In the genomic region with DNA sequence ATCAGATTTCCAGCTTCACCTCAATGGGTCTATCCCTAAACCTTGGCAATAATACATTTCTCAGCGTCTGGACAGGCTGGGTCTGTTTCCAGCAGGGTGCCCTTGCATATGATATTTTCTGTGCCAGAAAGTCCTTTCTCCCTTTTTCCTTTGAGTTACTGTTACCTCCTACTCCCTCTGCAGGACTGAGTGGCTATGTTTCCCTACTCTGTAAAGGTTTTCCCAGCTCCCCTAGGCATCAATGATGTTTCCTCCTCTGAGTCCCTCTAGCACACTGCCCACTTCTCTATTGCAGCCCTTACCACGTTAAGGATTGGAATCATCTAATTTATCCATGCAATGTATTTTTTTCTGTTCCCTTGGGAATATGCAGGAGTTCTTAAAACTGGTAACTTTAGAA, we compare ENCODE assay signal across 17 cellular contexts.
A peak's percentile ranks its signal among the peaks of the same experiment; 100 is the strongest.
DNase-seq lines count a peak whose midpoint lies in the region; ATAC-seq, FAIRE-seq and TF ChIP-seq lines count a peak whose summit lies in the region.
"Had no signal": no experiment of that assay in that cellular context is flagged by ENCODE, and none has a peak within 500 bp of the region (broad histone marks: within the 10 kb centered on the region; RNA-seq: fewer than 3 reads in every experiment).

No MANE protein-coding gene starts in this region.

- DNase-seq in A549 (ENCODE audit: low read depth in 1 of 2, low spot score in 1 of 2) (no peak), BE2C (no peak), WTC11 (ENCODE audit: low spot score) (no peak), foreskin fibroblast (no peak)
- no peak for DNase-seq in activated CD4-positive, alpha-beta T cell treated with anti-CD3 and anti-CD28 coated beads for 36 hours
- DNase-seq: activated CD4-positive, alpha-beta memory T cell treated with anti-CD3 and anti-CD28 coated beads, Interleukin-2, amount 10 ng/mL, durations not matched to agents 7 days and 5 days; activated T-cell treated with anti-CD3 and anti-CD28 coated beads, Interleukin-2, amount 50 U/mL, for 48 hours; DMS153; effector memory CD8-positive, alpha-beta T cell; NCI-H526 treated with DMSO at 0.1 percent for 48 hours; stimulated activated CD4-positive, alpha-beta T cell treated with anti-CD3 and anti-CD28 coated beads, Interleukin-4, amount 100 ng/mL, for 24 hours had no signal

- H3K27me3 ChIP-seq in BE2C = no peaks in the 10 kb centered on the region

- H3K27me3 Mint-ChIP-seq in WTC11 (ENCODE audit: low read depth) = no peaks in the 10 kb centered on the region
- H3K27me3 Mint-ChIP-seq in activated CD4-positive, alpha-beta T cell treated with anti-CD3 and anti-CD28 coated beads for 36 hours = no peaks in the 10 kb centered on the region

- H3K27ac Mint-ChIP-seq in WTC11 = no peak overlapping the region
- no peak overlapping the region for H3K27ac Mint-ChIP-seq in activated CD4-positive, alpha-beta T cell treated with anti-CD3 and anti-CD28 coated beads for 36 hours
- H3K27ac Mint-ChIP-seq: activated CD4-positive, alpha-beta memory T cell treated with anti-CD3 and anti-CD28 coated beads, Interleukin-2, amount 10 ng/mL, durations not matched to agents 7 days and 5 days; activated naive CD4-positive, alpha-beta T cell treated with anti-CD3 and anti-CD28 coated beads, Interleukin-2, amount 50 U/mL, for 72 hours; effector memory CD8-positive, alpha-beta T cell had no signal

- TF ChIP-seq CTCF in A549 (IDR thresholded peaks at IDR 0.05) = no peak
- 0 out of 2 replicates have a peak, but pooled peaks have one; percentile 6 for TF ChIP-seq CTCF in BE2C (IDR thresholded peaks at IDR 0.05; ENCODE audit: low read depth, low read length)
- no peak for TF ChIP-seq CTCF in WTC11 (IDR thresholded peaks at IDR 0.05)
- peak; percentile 16 for TF ChIP-seq CTCF in foreskin fibroblast (IDR thresholded peaks at IDR 0.05; ENCODE audit: low read depth, low read length)

- intact Hi-C loops in activated CD4-positive, alpha-beta T cell treated with anti-CD3 and anti-CD28 coated beads for 36 hours (cut with DNase I, micrococcal nuclease) = no loop called here

- H3K4me2 ChIP-seq in A549 = no peak overlapping the region

- WGBS in A549 (ENCODE audit: missing lambda C conversion rate) = 21% methylated on average over 2 of the region's 2 CpGs

- no peaks in the 10 kb centered on the region for H3K4me1 Mint-ChIP-seq in WTC11
- H3K4me1 Mint-ChIP-seq in activated CD4-positive, alpha-beta T cell treated with anti-CD3 and anti-CD28 coated beads for 36 hours = no peaks in the 10 kb centered on the region
- H3K4me1 Mint-ChIP-seq: activated CD4-positive, alpha-beta memory T cell treated with anti-CD3 and anti-CD28 coated beads, Interleukin-2, amount 10 ng/mL, durations not matched to agents 7 days and 5 days had no signal

- no peak for FAIRE-seq in A549 (lab: Jason Lieb, UNC)

- no peak overlapping the region for H3K27ac ChIP-seq in A549
- H3K27ac ChIP-seq: parathyroid adenoma, skin epidermis had no signal

- H3K9me3 ChIP-seq in A549 (no peaks in the 10 kb centered on the region), BE2C (no peaks in the 10 kb centered on the region)

- no peak for TF ChIP-seq EP300 in A549 (IDR thresholded peaks at IDR 0.05)

- H3K4me1 ChIP-seq in A549 (no peaks in the 10 kb centered on the region), BE2C (no peaks in the 10 kb centered on the region)
- H3K4me1 ChIP-seq: parathyroid adenoma had no signal

- no peak overlapping the region for H3K4me3 Mint-ChIP-seq in WTC11
- H3K4me3 Mint-ChIP-seq in activated CD4-positive, alpha-beta T cell treated with anti-CD3 and anti-CD28 coated beads for 36 hours = no peak overlapping the region
- H3K4me3 Mint-ChIP-seq: activated CD4-positive, alpha-beta memory T cell treated with anti-CD3 and anti-CD28 coated beads, Interleukin-2, amount 10 ng/mL, durations not matched to agents 7 days and 5 days; effector memory CD8-positive, alpha-beta T cell had no signal

- POLR2A ChIA-PET in A549 (lab: Yijun Ruan, JAX) = no interaction called here
- POLR2A ChIA-PET in WTC11 (lab: Charles Lee) = no interaction called here
- POLR2A ChIA-PET in activated CD4-positive, alpha-beta T cell treated with anti-CD3 and anti-CD28 coated beads for 36 hours (lab: Charles Lee) = no interaction called here

- H3K9me3 Mint-ChIP-seq in WTC11 = no peaks in the 10 kb centered on the region
- no peaks in the 10 kb centered on the region for H3K9me3 Mint-ChIP-seq in activated CD4-positive, alpha-beta T cell treated with anti-CD3 and anti-CD28 coated beads for 36 hours (ENCODE audit: low read depth)
- H3K9me3 Mint-ChIP-seq: activated CD4-positive, alpha-beta memory T cell treated with anti-CD3 and anti-CD28 coated beads, Interleukin-2, amount 10 ng/mL, durations not matched to agents 7 days and 5 days; activated naive CD4-positive, alpha-beta T cell treated with anti-CD3 and anti-CD28 coated beads, Interleukin-2, amount 50 U/mL, for 72 hours; effector memory CD8-positive, alpha-beta T cell had no signal

- no peaks in the 10 kb centered on the region for H3K36me3 Mint-ChIP-seq in WTC11
- no peaks in the 10 kb centered on the region for H3K36me3 Mint-ChIP-seq in activated CD4-positive, alpha-beta T cell treated with anti-CD3 and anti-CD28 coated beads for 36 hours (ENCODE audit: low read depth)
- H3K36me3 Mint-ChIP-seq: activated naive CD4-positive, alpha-beta T cell treated with anti-CD3 and anti-CD28 coated beads, Interleukin-2, amount 50 U/mL, for 72 hours had no signal

- peak; percentile 59 to 84; a peak in 5 of 6 replicates for ATAC-seq in A549
- ATAC-seq in WTC11 = peak; percentile 65
- no peak for ATAC-seq in activated CD4-positive, alpha-beta T cell treated with anti-CD3 and anti-CD28 coated beads for 36 hours
- ATAC-seq in GM19328 (IDR thresholded peaks at IDR 0.05; ENCODE audit: unreplicated experiment) = no peak
- no peak for ATAC-seq in GM21528 (IDR thresholded peaks at IDR 0.05; ENCODE audit: low FRiP score, unreplicated experiment)
- no peak for ATAC-seq in GM18502 (IDR thresholded peaks at IDR 0.05; ENCODE audit: poor library complexity, unreplicated experiment)
- ATAC-seq: activated naive CD4-positive, alpha-beta T cell treated with anti-CD3 and anti-CD28 coated beads, Interleukin-2, amount 50 U/mL, for 72 hours; effector memory CD8-positive, alpha-beta T cell had no signal

- no peak for TF ChIP-seq RAD21 in A549 (conservative IDR thresholded peaks at IDR 0.05 in 1 of 2, IDR thresholded peaks at IDR 0.05 in 1 of 2)

- CTCF ChIA-PET in A549 (lab: Yijun Ruan, JAX) (interaction anchor here (0.8 kb wide), 1 partner anchor 52 kb away, joined by 3 read pairs; no protein-coding TSS in a partner anchor), WTC11 (lab: Charles Lee) (interaction anchor here (0.6 to 1.4 kb wide), 6 partner anchors 8 to 655 kb away, joined by 3 to 10 read pairs (median 4); no protein-coding TSS in a partner anchor)
- CTCF ChIA-PET in activated CD4-positive, alpha-beta T cell treated with anti-CD3 and anti-CD28 coated beads for 36 hours (lab: Charles Lee) = interaction anchor here (1.3 kb wide), 1 partner anchor 773 kb away, joined by 4 read pairs; no protein-coding TSS in a partner anchor

- no peaks in the 10 kb centered on the region for H3K36me3 ChIP-seq in BE2C

- TF ChIP-seq POLR2A in A549 (IDR thresholded peaks at IDR 0.05; ENCODE audit: low read length) = no peak

- no peak overlapping the region for H3K4me3 ChIP-seq in A549
- no peak overlapping the region for H3K4me3 ChIP-seq in BE2C (ENCODE audit: low read depth, low read length)
- H3K4me3 ChIP-seq in foreskin fibroblast (ENCODE audit: low read depth in 1 of 2, low read length in 2 of 2) = no peak overlapping the region
- H3K4me3 ChIP-seq: skin epidermis had no signal

TF ChIP-seq in A549, 52 proteins besides CTCF, POLR2A, EP300 and RAD21 (continues in another document):
- TF ChIP-seq PBX3 (IDR thresholded peaks at IDR 0.05) = no peak
- no peak for TF ChIP-seq HEYL (CRISPR knock-in tag; IDR thresholded peaks at IDR 0.05)
- no peak for TF ChIP-seq CHD2 (IDR thresholded peaks at IDR 0.05; ENCODE audit: low read length, partially characterized antibody)
- TF ChIP-seq TFCP2L1 (CRISPR knock-in tag; IDR thresholded peaks at IDR 0.05) = no peak
- TF ChIP-seq CBX2 (IDR thresholded peaks at IDR 0.05; ENCODE audit: borderline replicate concordance, low read depth) = no peak
- no peak for TF ChIP-seq KDM1A (IDR thresholded peaks at IDR 0.05; ENCODE audit: low read depth)
- TF ChIP-seq CEBPB (IDR thresholded peaks at IDR 0.05) = no peak
- TF ChIP-seq JUNB (IDR thresholded peaks at IDR 0.05) = no peak
- no peak for TF ChIP-seq FOSB (CRISPR knock-in tag; IDR thresholded peaks at IDR 0.05)
- no peak for TF ChIP-seq SREBF2 (IDR thresholded peaks at IDR 0.05)

TF ChIP-seq in WTC11, 78 proteins besides CTCF, POLR2A, EP300 and RAD21:
- TF ChIP-seq JUN (CRISPR knock-in tag; IDR thresholded peaks at IDR 0.05) (no peak), KAT7 (CRISPR knock-in tag; IDR thresholded peaks at IDR 0.05; ENCODE audit: borderline replicate concordance) (no peak), ATF1 (CRISPR knock-in tag; IDR thresholded peaks at IDR 0.05) (no peak)

Comparison
In these comparisons a context has a peak if more than half of its experiments do, and no peak if none do; other contexts are left out.
1. ATAC-seq: peak in A549 (2 of 2) and WTC11 (single experiment); none in activated CD4-positive, alpha-beta T cell treated with anti-CD3 and anti-CD28 coated beads for 36 hours (single experiment), GM19328 (single experiment), GM21528 (single experiment) and GM18502 (single experiment).
2. CTCF ChIP-seq: peak in BE2C (single experiment) and foreskin fibroblast (single experiment); none in A549 (single experiment) and WTC11 (single experiment).